Comparison of ENCODE assay signal across 20 cellular contexts in the genomic region with DNA sequence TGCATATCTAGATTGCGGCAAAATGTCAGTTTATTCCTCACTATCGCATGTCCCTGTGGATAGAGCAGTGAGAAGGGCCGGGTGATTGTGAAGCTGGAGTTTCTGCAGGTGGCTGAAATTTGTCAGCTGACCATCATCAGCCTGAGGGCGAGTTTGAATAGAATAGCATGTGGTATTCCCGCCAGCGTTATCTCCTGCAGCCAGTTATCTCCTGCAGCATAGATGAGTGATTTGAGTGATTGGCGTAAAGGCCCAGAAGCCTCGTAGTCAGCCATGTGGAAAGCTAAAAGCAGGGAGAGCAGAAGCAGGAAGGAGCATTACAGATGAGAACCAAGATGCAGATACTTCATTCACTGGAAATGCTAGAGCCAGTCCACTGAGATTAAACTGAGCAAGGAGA.
DNase-seq lines count a peak whose midpoint lies in the region; ATAC-seq and TF ChIP-seq lines count a peak whose summit lies in the region.
"Had no signal": no experiment of that assay in that cellular context is flagged by ENCODE, and none has a peak within 500 bp of the region (broad histone marks: within the 10 kb centered on the region; RNA-seq: fewer than 3 reads in every experiment).

No MANE protein-coding gene starts in this region.

- no peak for TF ChIP-seq RAD21 in neural cell (conservative IDR thresholded peaks at IDR 0.05)

- H3K36me3 ChIP-seq in neural cell (ENCODE audit: insufficient read depth, low read length) = no peaks in the 10 kb centered on the region
- no peaks in the 10 kb centered on the region for H3K36me3 ChIP-seq in uterus
- H3K36me3 ChIP-seq in brain microvascular endothelial cell (replicated peaks) = peaks cover 5% of the 10 kb centered on the region
- H3K36me3 ChIP-seq: transverse colon had no signal

- no peak for TF ChIP-seq EP300 in neural cell (conservative IDR thresholded peaks at IDR 0.05; ENCODE audit: poor library complexity, severe bottlenecking)

- DNase-seq in NCI-H1105 (lab: John Stamatoyannopoulos, UW) = peak; percentile 13
- DNase-seq in NCI-H1105 treated with DMSO at 0.1 percent for 48 hours (lab: John Stamatoyannopoulos, UW) = no peak
- peak; percentile 68 for DNase-seq in ELF-1 (ENCODE audit: low read depth, low spot score)
- DNase-seq in SK-N-DZ (ENCODE audit: low spot score) = peak; percentile 86
- DNase-seq in uterus = no peak
- no peak for DNase-seq in brain microvascular endothelial cell
- DNase-seq in Right ventricle myocardium inferior (ENCODE audit: missing footprints) = no peak
- DNase-seq: 8988T; activated CD4-positive, alpha-beta T cell treated with anti-CD3 and anti-CD28 coated beads, Interleukin-2, amount 50 U/mL, for 1 hour; activated CD8-positive, alpha-beta memory T cell treated with anti-CD3 and anti-CD28 coated beads, Interleukin-2, amount 50 U/mL, for 4 hours; AML-193; central memory CD4-positive, alpha-beta T cell; HCEC 1CT; Kasumi-1; NCI-H2029 treated with DMSO at 0.1 percent for 48 hours; T1000; transverse colon had no signal

- no peak for ATAC-seq in Right ventricle myocardium inferior
- ATAC-seq: WTC11 had no signal

- H3K27ac ChIP-seq in neural cell (ENCODE audit: low read length) = peak overlapping the region; percentile 55
- H3K27ac ChIP-seq in uterus = no peak overlapping the region
- H3K27ac ChIP-seq in brain microvascular endothelial cell = no peak overlapping the region
- H3K27ac ChIP-seq: skin epidermis, transverse colon had no signal

- H3K9me3 ChIP-seq in neural cell (ENCODE audit: low read length) (no peaks in the 10 kb centered on the region), uterus (no peaks in the 10 kb centered on the region)
- H3K9me3 ChIP-seq: transverse colon had no signal

- TF ChIP-seq CTCF in neural cell (IDR thresholded peaks at IDR 0.05; ENCODE audit: poor library complexity, severe bottlenecking) (no peak), uterus (IDR thresholded peaks at IDR 0.05) (no peak), brain microvascular endothelial cell (IDR thresholded peaks at IDR 0.05; ENCODE audit: low read depth, low read length, missing control alignments) (no peak)

- intact Hi-C loops in uterus (cut with DNase I; ENCODE audit: low total_unique reads) (no loop called here), Right ventricle myocardium inferior (cut with DNase I) (no loop called here)

- peak overlapping the region; percentile 18 for H3K4me3 ChIP-seq in neural cell (ENCODE audit: low read length)
- no peak overlapping the region for H3K4me3 ChIP-seq in uterus
- H3K4me3 ChIP-seq in brain microvascular endothelial cell (ENCODE audit: low read depth, low read length) = no peak overlapping the region
- H3K4me3 ChIP-seq: skin epidermis, transverse colon had no signal

- H3K79me2 ChIP-seq in neural cell (replicated peaks; ENCODE audit: insufficient read depth, low read length) = no peaks in the 10 kb centered on the region

- no peak overlapping the region for H3K9ac ChIP-seq in neural cell (ENCODE audit: low read length)

- no peaks in the 10 kb centered on the region for H4K20me1 ChIP-seq in neural cell (ENCODE audit: insufficient read depth)

- no peaks in the 10 kb centered on the region for H3K27me3 ChIP-seq in neural cell (ENCODE audit: insufficient read depth, low read depth, low read length)
- no peaks in the 10 kb centered on the region for H3K27me3 ChIP-seq in uterus
- no peaks in the 10 kb centered on the region for H3K27me3 ChIP-seq in brain microvascular endothelial cell (replicated peaks)
- H3K27me3 ChIP-seq: transverse colon had no signal

- in situ Hi-C loops in brain microvascular endothelial cell (cut with HindIII; ENCODE audit: low pct_ligation_motif_present, low sequenced_read_pairs) = no loop called here

- H3K4me1 ChIP-seq in uterus = peaks cover 5 to 6% of the 10 kb centered on the region in 2 donors

- H3K9me2 ChIP-seq in neural cell (ENCODE audit: insufficient read depth, low read length) = no peaks in the 10 kb centered on the region

- H3K4me2 ChIP-seq in neural cell (ENCODE audit: low read length) = no peak overlapping the region

- H3F3A ChIP-seq in neural cell (ENCODE audit: insufficient read depth, low read length, poor library complexity, severe bottlenecking) = no peaks in the 10 kb centered on the region

- H2AFZ ChIP-seq in neural cell (ENCODE audit: low read depth, low read length) = no peak overlapping the region

- no peak for TF ChIP-seq POLR2A in uterus (IDR thresholded peaks at IDR 0.05)

TF ChIP-seq in neural cell, 6 proteins besides CTCF, POLR2A, EP300 and RAD21:
- TF ChIP-seq TAF1 (IDR thresholded peaks at IDR 0.05; ENCODE audit: low read depth) (no peak), EZH2 (IDR thresholded peaks at IDR 0.05; ENCODE audit: borderline replicate concordance, insufficient read depth, low read length, poor library complexity, severe bottlenecking) (no peak), POLR2AphosphoS5 (IDR thresholded peaks at IDR 0.05) (peak; percentile 20), MXI1 (conservative IDR thresholded peaks at IDR 0.05; ENCODE audit: poor library complexity, severe bottlenecking) (no peak)
- TF ChIP-seq, protein P1, sequence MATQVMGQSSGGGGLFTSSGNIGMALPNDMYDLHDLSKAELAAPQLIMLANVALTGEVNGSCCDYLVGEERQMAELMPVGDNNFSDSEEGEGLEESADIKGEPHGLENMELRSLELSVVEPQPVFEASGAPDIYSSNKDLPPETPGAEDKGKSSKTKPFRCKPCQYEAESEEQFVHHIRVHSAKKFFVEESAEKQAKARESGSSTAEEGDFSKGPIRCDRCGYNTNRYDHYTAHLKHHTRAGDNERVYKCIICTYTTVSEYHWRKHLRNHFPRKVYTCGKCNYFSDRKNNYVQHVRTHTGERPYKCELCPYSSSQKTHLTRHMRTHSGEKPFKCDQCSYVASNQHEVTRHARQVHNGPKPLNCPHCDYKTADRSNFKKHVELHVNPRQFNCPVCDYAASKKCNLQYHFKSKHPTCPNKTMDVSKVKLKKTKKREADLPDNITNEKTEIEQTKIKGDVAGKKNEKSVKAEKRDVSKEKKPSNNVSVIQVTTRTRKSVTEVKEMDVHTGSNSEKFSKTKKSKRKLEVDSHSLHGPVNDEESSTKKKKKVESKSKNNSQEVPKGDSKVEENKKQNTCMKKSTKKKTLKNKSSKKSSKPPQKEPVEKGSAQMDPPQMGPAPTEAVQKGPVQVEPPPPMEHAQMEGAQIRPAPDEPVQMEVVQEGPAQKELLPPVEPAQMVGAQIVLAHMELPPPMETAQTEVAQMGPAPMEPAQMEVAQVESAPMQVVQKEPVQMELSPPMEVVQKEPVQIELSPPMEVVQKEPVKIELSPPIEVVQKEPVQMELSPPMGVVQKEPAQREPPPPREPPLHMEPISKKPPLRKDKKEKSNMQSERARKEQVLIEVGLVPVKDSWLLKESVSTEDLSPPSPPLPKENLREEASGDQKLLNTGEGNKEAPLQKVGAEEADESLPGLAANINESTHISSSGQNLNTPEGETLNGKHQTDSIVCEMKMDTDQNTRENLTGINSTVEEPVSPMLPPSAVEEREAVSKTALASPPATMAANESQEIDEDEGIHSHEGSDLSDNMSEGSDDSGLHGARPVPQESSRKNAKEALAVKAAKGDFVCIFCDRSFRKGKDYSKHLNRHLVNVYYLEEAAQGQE (IDR thresholded peaks at IDR 0.05; ENCODE audit: borderline replicate concordance) = no peak

Comparison
In these comparisons a context has a peak if more than half of its experiments do, and no peak if none do; other contexts are left out.
1. DNase-seq: peak in NCI-H1105 (single experiment), ELF-1 (single experiment) and SK-N-DZ (single experiment); none in NCI-H1105 treated with DMSO at 0.1 percent for 48 hours (single experiment), uterus (0 of 2), brain microvascular endothelial cell (single experiment) and Right ventricle myocardium inferior (single experiment).